ENCODE assay signal across 8 cellular contexts in genomic region chr1:155254228-155254713, GRCh38. TPM values are rescaled to one million over a fixed set of nuclear protein-coding genes. Genes with fewer than 3 reads are reported as not detected.
DNase-seq lines count a peak whose midpoint lies in the region; ATAC-seq and TF ChIP-seq lines count a peak whose summit lies in the region.

No MANE protein-coding gene starts in this region.

- intact Hi-C loops in esophagus squamous epithelium (cut with DNase I): loop anchor here (5.0 kb wide), 1 partner anchor 73 kb away; no protein-coding TSS in a partner anchor
- intact Hi-C loops in psoas muscle (cut with DNase I): loop anchor here in 1 of 2 donors (5.0 kb wide), 2 partner anchors 68 to 338 kb away; partner anchors contain the start of gene RUSC1

- no peak for TF ChIP-seq POLR2A in esophagus squamous epithelium (IDR thresholded peaks at IDR 0.05)

- 8 to 14% methylated on average over 5 to 8 of the region's 12 CpGs for WGBS in esophagus squamous epithelium, 2 donors
- WGBS in psoas muscle, 3 donors: 11 to 25% (median 16%) methylated on average over 12 of the region's 12 CpGs

- H3K4me3 ChIP-seq in SJCRH30 (peak overlapping the region; percentile 73), esophagus squamous epithelium (peak overlapping the region; percentile 70 to 95 (median 88)), psoas muscle (peak overlapping the region; percentile 94)

- TF ChIP-seq CTCF in esophagus squamous epithelium (IDR thresholded peaks at IDR 0.05): no peak
- TF ChIP-seq CTCF in psoas muscle (IDR thresholded peaks at IDR 0.05): no peak

- DNase-seq in G401 (ENCODE audit: low spot score): peak; percentile 15
- no peak for DNase-seq in SJCRH30
- no peak for DNase-seq in esophagus squamous epithelium (lab: John Stamatoyannopoulos, UW)
- no peak for DNase-seq in psoas muscle
- DNase-seq in superior temporal gyrus (ENCODE audit: extremely low spot score): no peak
- DNase-seq in ureter (ENCODE audit: low spot score): no peak

- H3K27me3 ChIP-seq in SJCRH30: no peaks in the 10 kb centered on the region
- no peaks in the 10 kb centered on the region for H3K27me3 ChIP-seq in esophagus squamous epithelium
- H3K27me3 ChIP-seq in psoas muscle (ENCODE audit: insufficient read depth in 3 of 3, low read length in 2 of 3): no peaks in the 10 kb centered on the region

- H3K9me3 ChIP-seq in SJCRH30 (replicated peaks): no peaks in the 10 kb centered on the region
- H3K9me3 ChIP-seq in esophagus squamous epithelium: no peaks in the 10 kb centered on the region
- H3K9me3 ChIP-seq in psoas muscle: no peaks in the 10 kb centered on the region

- H3K27ac ChIP-seq in SJCRH30: no peak overlapping the region
- peak overlapping the region; percentile 94 to 99 (median 97) for H3K27ac ChIP-seq in esophagus squamous epithelium
- peak overlapping the region; percentile 94 for H3K27ac ChIP-seq in psoas muscle

- in situ Hi-C loops in G401 (cut with HindIII; ENCODE audit: low sequenced_read_pairs): no loop called here

- no peaks in the 10 kb centered on the region for H3K36me3 ChIP-seq in SJCRH30
- H3K36me3 ChIP-seq in esophagus squamous epithelium: peaks cover 0 to 38% (median 4%) of the 10 kb centered on the region in 3 donors
- peaks cover 0 to 32% of the 10 kb centered on the region in 2 donors for H3K36me3 ChIP-seq in psoas muscle (ENCODE audit: insufficient read depth in 1 of 2, low read depth in 1 of 2)

- ATAC-seq in psoas muscle (no peak), GM18520 (IDR thresholded peaks at IDR 0.05; ENCODE audit: unreplicated experiment) (no peak), HG02610 (IDR thresholded peaks at IDR 0.05; ENCODE audit: unreplicated experiment) (no peak)

- H3K4me1 ChIP-seq in SJCRH30: no peaks in the 10 kb centered on the region
- H3K4me1 ChIP-seq in esophagus squamous epithelium: peaks cover 31 to 52% (median 37%) of the 10 kb centered on the region in 3 donors
- peaks cover 18% of the 10 kb centered on the region for H3K4me1 ChIP-seq in psoas muscle

RNA-seq across cellular contexts. Expression of gene ENTREP3, which starts 1.0 kb away (rescaled TPM):
- total RNA-seq in G401 (2014; rRNA removed; shearing (Covaris generic)): 5.4 and 7.3 TPM in 2 replicates
- total RNA-seq in SJCRH30 (2014; rRNA removed; shearing (Covaris generic)): 12.1 and 12.7 TPM in 2 replicates
- total RNA-seq in esophagus squamous epithelium (10 to 100 TPM; 10.5 to 27.9 (median 16.1) TPM), psoas muscle (10 to 100 TPM; 20.6 to 28.8 (median 23.8) TPM), ureter (21.8 TPM)
- polyA plus RNA-seq in psoas muscle: 10 to 100 TPM; 17.6 to 61.3 (median 21.2) TPM

RNA-seq across cellular contexts. Expression of gene SCAMP3, which starts 7.9 kb away (rescaled TPM):
- total RNA-seq in G401 (2014; rRNA removed; shearing (Covaris generic)): 24.3 and 49.0 TPM in 2 replicates
- total RNA-seq in SJCRH30 (2014; rRNA removed; shearing (Covaris generic)): 42.1 and 43.4 TPM in 2 replicates
- total RNA-seq in esophagus squamous epithelium (10 to 100 TPM; 56.8 to 72.2 (median 60.1) TPM), psoas muscle (10 to 100 TPM; 49.5 to 70.7 (median 57.2) TPM), ureter (62.6 TPM)
- 100 to 1,000 TPM in 2 of 3 donors, 10 to 100 TPM in 1; 75.0 to 159 (median 108) TPM for polyA plus RNA-seq in psoas muscle

RNA-seq across cellular contexts. Expression of gene CLK2, which starts 19.0 kb away (rescaled TPM):
- 32.1 and 47.4 TPM in 2 replicates for total RNA-seq in G401 (2014; rRNA removed; shearing (Covaris generic))
- 29.7 and 43.1 TPM in 2 replicates for total RNA-seq in SJCRH30 (2014; rRNA removed; shearing (Covaris generic))
- 10 to 100 TPM; 21.9 to 35.1 (median 25.6) TPM for total RNA-seq in esophagus squamous epithelium
- total RNA-seq in psoas muscle: 10 to 100 TPM; 11.7 to 28.5 (median 22.7) TPM
- polyA plus RNA-seq in psoas muscle: 10 to 100 TPM; 15.2 to 20.9 (median 15.3) TPM
- total RNA-seq in ureter: 80.5 TPM

RNA-seq across cellular contexts. Expression of gene HCN3, which starts 23.0 kb away (rescaled TPM):
- total RNA-seq in G401 (2014; rRNA removed; shearing (Covaris generic)): 1.1 and 3.3 TPM in 2 replicates
- 1.6 and 1.7 TPM in 2 replicates for total RNA-seq in SJCRH30 (2014; rRNA removed; shearing (Covaris generic))
- total RNA-seq in esophagus squamous epithelium (1 to 10 TPM; 2.1 to 3.0 (median 2.5) TPM), psoas muscle (under 1 TPM in 3 of 4 donors, not detected in 1; 0.27 to 0.82 (median 0.32) TPM), ureter (4.7 TPM)
- polyA plus RNA-seq in psoas muscle: under 1 TPM; 0.38 to 0.97 (median 0.52) TPM

RNA-seq across cellular contexts. Expression of gene MTX1, which starts 45.8 kb away (rescaled TPM):
- 125 and 126 TPM in 2 replicates for total RNA-seq in G401 (2014; rRNA removed; shearing (Covaris generic))
- 25.2 and 31.7 TPM in 2 replicates for total RNA-seq in SJCRH30 (2014; rRNA removed; shearing (Covaris generic))
- 10 to 100 TPM; 34.0 to 59.1 (median 42.9) TPM for total RNA-seq in esophagus squamous epithelium
- total RNA-seq in psoas muscle: 10 to 100 TPM in 3 of 4 donors, 1 to 10 TPM in 1; 8.1 to 17.7 (median 14.0) TPM
- 10 to 100 TPM; 25.8 to 47.1 (median 27.4) TPM for polyA plus RNA-seq in psoas muscle
- 31.6 TPM for total RNA-seq in ureter
